Comparison of ENCODE assay signal across 10 cellular contexts in genomic region chr6:24492475-24492874, GRCh38. TPM values are rescaled to one million over a fixed set of nuclear protein-coding genes. Genes with fewer than 3 reads are reported as not detected.
DNase-seq lines count a peak whose midpoint lies in the region; TF ChIP-seq lines count a peak whose summit lies in the region.
"Had no signal": no experiment of that assay in that cellular context is flagged by ENCODE, and none has a peak within 500 bp of the region (broad histone marks: within the 10 kb centered on the region; RNA-seq: fewer than 3 reads in every experiment).

No MANE protein-coding gene starts in this region.

- DNase-seq in NCI-H146 (lab: John Stamatoyannopoulos, UW): peak; percentile 6
- no peak for DNase-seq in NCI-H146 treated with DMSO at 0.1 percent for 48 hours (lab: John Stamatoyannopoulos, UW; ENCODE audit: unreplicated experiment)
- no peak for DNase-seq in HFF-Myc (ENCODE audit: extremely low read depth, low read depth)
- DNase-seq in astrocyte of the cerebellum (ENCODE audit: low read depth): no peak
- peak; percentile 8 for DNase-seq in myocyte (ENCODE audit: low read depth)
- DNase-seq in activated CD8-positive, alpha-beta memory T cell treated with anti-CD3 and anti-CD28 coated beads for 24 hours: no peak
- DNase-seq in stimulated activated CD4-positive, alpha-beta T cell treated with anti-CD3 and anti-CD28 coated beads, Interleukin-2, amount 100 ng/mL, for 48 hours: no peak
- DNase-seq in NOMO-1 treated with dmso at 0.1 percent for 144 hours (lab: John Stamatoyannopoulos, UW; ENCODE audit: unreplicated experiment): no peak
- DNase-seq: NCI-H1436 had no signal

- in situ Hi-C loops in astrocyte of the cerebellum (cut with HindIII; ENCODE audit: low sequenced_read_pairs): no loop called here

- no peak overlapping the region for H3K4me3 ChIP-seq in HFF-Myc (replicated peaks; ENCODE audit: low read depth, low read length)
- H3K4me3 ChIP-seq in astrocyte of the cerebellum (ENCODE audit: low read depth, low read length): no peak overlapping the region
- H3K4me3 ChIP-seq: adrenal gland had no signal

- peak; percentile 40 for TF ChIP-seq CTCF in HFF-Myc (IDR thresholded peaks at IDR 0.05; ENCODE audit: low read depth, low read length, missing control alignments)
- TF ChIP-seq CTCF in astrocyte of the cerebellum (IDR thresholded peaks at IDR 0.05; ENCODE audit: low read depth, low read length, missing control alignments): peak; percentile 45

RNA-seq across cellular contexts. Expression of gene ALDH5A1, which starts 2.3 kb away (rescaled TPM):
- total RNA-seq in myocyte: 1.2 and 1.4 TPM in 2 replicates
- 1.9 TPM for polyA plus RNA-seq in myocyte (2012)

RNA-seq across cellular contexts. Expression of gene GPLD1, which starts 3.1 kb away (rescaled TPM):
- 0.19 and 0.26 TPM in 2 replicates for total RNA-seq in myocyte
- polyA plus RNA-seq in myocyte (2012): 0.33 TPM

Comparison
In these comparisons a context has a peak if more than half of its experiments do, and no peak if none do; other contexts are left out.
1. DNase-seq: peak in NCI-H146 (single experiment) and myocyte (single experiment); none in NCI-H146 treated with DMSO at 0.1 percent for 48 hours (single experiment), HFF-Myc (single experiment), astrocyte of the cerebellum (single experiment), activated CD8-positive, alpha-beta memory T cell treated with anti-CD3 and anti-CD28 coated beads for 24 hours (single experiment), stimulated activated CD4-positive, alpha-beta T cell treated with anti-CD3 and anti-CD28 coated beads, Interleukin-2, amount 100 ng/mL, for 48 hours (0 of 2) and NOMO-1 treated with dmso at 0.1 percent for 144 hours (single experiment).